ENCODE assay signal across 22 cellular contexts in genomic region chr22:20497426-20497825, GRCh38. TPM values are rescaled to one million over a fixed set of nuclear protein-coding genes. Genes with fewer than 3 reads are reported as not detected.
A peak's percentile ranks its signal among the peaks of the same experiment; 100 is the strongest.
DNase-seq lines count a peak whose midpoint lies in the region; ATAC-seq and TF ChIP-seq lines count a peak whose summit lies in the region.
"Had no signal": no experiment of that assay in that cellular context is flagged by ENCODE, and none has a peak within 500 bp of the region (broad histone marks: within the 10 kb centered on the region; RNA-seq: fewer than 3 reads in every experiment).

No MANE protein-coding gene starts in this region.

- peak overlapping the region; percentile 6 for H2AK5ac ChIP-seq in neuronal stem cell (ENCODE audit: low read depth, low read length)

- TF ChIP-seq POLR2A in Peyer's patch (IDR thresholded peaks at IDR 0.05), result no peak

- H3K4me3 Mint-ChIP-seq in stimulated activated naive B cell treated with anti-CD40 and anti-IgM and Interleukin-4, amounts not matched to agents 10 μg/mL and 1 μg/mL and 100 μg/mL, for 72 hours, result no peak overlapping the region

- peaks cover 44% of the 10 kb centered on the region for H3K79me2 ChIP-seq in hepatocyte

- H3K23ac ChIP-seq in neuronal stem cell (ENCODE audit: low read depth, low read length, poor library complexity), result peak overlapping the region; percentile 52

- H3K27ac ChIP-seq in VCaP, result peak overlapping the region; percentile 97
- no peak overlapping the region for H3K27ac ChIP-seq in hepatocyte
- no peak overlapping the region for H3K27ac ChIP-seq in neuronal stem cell (replicated peaks; ENCODE audit: low read length)
- H3K27ac ChIP-seq in tibial artery, result no peak overlapping the region
- H3K27ac ChIP-seq in Peyer's patch, result no peak overlapping the region
- H3K27ac ChIP-seq: SJCRH30 had no signal

- no peak overlapping the region for H2AFZ ChIP-seq in hepatocyte
- H2AFZ ChIP-seq in neuronal stem cell (ENCODE audit: low read length), result no peak overlapping the region

- H3K9me3 Mint-ChIP-seq in stimulated activated naive B cell treated with anti-CD40 and anti-IgM and Interleukin-4, amounts not matched to agents 10 μg/mL and 1 μg/mL and 100 μg/mL, for 72 hours, result no peaks in the 10 kb centered on the region
- H3K9me3 Mint-ChIP-seq: activated T-helper 2 cell treated with anti-CD3 and anti-CD28 coated beads, Interferon-gamma antibody, Interleukin-2, Interleukin-4, amounts not matched to agents 10 μg/mL and 5 μg/mL and 100 μg/mL, durations not matched to agents 14 hours and 24 hours and 36 hours had no signal

- H3K79me1 ChIP-seq in neuronal stem cell (ENCODE audit: low read depth, low read length), result peaks cover 11% of the 10 kb centered on the region

- 85% methylated on average over 3 of the region's 3 CpGs for WGBS in hepatocyte (ENCODE audit: low lambda C conversion rate, missing lambda C conversion rate)
- no CpG with 5 or more reads among the region's 3 CpGs for WGBS in neuronal stem cell (ENCODE audit: extremely low coverage in 2 of 2, insufficient read length in 2 of 2, insufficient replicate concordance in 1 of 2), 2 donors

- H3K27ac Mint-ChIP-seq in stimulated activated naive B cell treated with anti-CD40 and anti-IgM and Interleukin-4, amounts not matched to agents 10 μg/mL and 1 μg/mL and 100 μg/mL, for 72 hours, result no peak overlapping the region
- H3K27ac Mint-ChIP-seq: activated T-helper 2 cell treated with anti-CD3 and anti-CD28 coated beads, Interferon-gamma antibody, Interleukin-2, Interleukin-4, amounts not matched to agents 10 μg/mL and 5 μg/mL and 100 μg/mL, durations not matched to agents 14 hours and 24 hours and 36 hours had no signal

- peaks cover 4% of the 10 kb centered on the region; the same call in 1 of the 2 replicates for H3K4me1 ChIP-seq in ES-I3 (ENCODE audit: insufficient read depth, low read length)
- peaks cover 11% of the 10 kb centered on the region for H3K4me1 ChIP-seq in hepatocyte (ENCODE audit: insufficient read depth)
- H3K4me1 ChIP-seq in neuronal stem cell (ENCODE audit: control insufficient read depth in 2 of 2, insufficient read depth in 1 of 2, low read depth in 1 of 2, low read length in 2 of 2), result peaks cover 3 to 7% of the 10 kb centered on the region in 2 donors
- peaks cover 0 to 23% (median 15%) of the 10 kb centered on the region in 4 donors for H3K4me1 ChIP-seq in tibial artery
- peaks cover 4 to 33% (median 6%) of the 10 kb centered on the region in 4 donors for H3K4me1 ChIP-seq in Peyer's patch

- no peak overlapping the region for H2BK5ac ChIP-seq in neuronal stem cell (ENCODE audit: low read length)

- H3K9me3 ChIP-seq in ES-I3 (ENCODE audit: control insufficient read depth, insufficient read depth, low read length) (no peaks in the 10 kb centered on the region), hepatocyte (ENCODE audit: low read depth) (no peaks in the 10 kb centered on the region), neuronal stem cell (replicated peaks in 1 of 2; ENCODE audit: control insufficient read depth in 2 of 2, insufficient read depth in 1 of 2, low read depth in 1 of 2, low read length in 2 of 2) (no peaks in the 10 kb centered on the region), tibial artery (no peaks in the 10 kb centered on the region), Peyer's patch (no peaks in the 10 kb centered on the region)
- H3K9me3 ChIP-seq: SJCRH30, thoracic aorta had no signal

- no peak overlapping the region for H3K18ac ChIP-seq in neuronal stem cell (ENCODE audit: low read length)

- no peaks in the 10 kb centered on the region for H3K36me3 Mint-ChIP-seq in stimulated activated naive B cell treated with anti-CD40 and anti-IgM and Interleukin-4, amounts not matched to agents 10 μg/mL and 1 μg/mL and 100 μg/mL, for 72 hours

- peaks cover 3% of the 10 kb centered on the region; the same call in 1 of the 2 replicates for H3K36me3 ChIP-seq in ES-I3 (ENCODE audit: insufficient read depth, low read length)
- no peaks in the 10 kb centered on the region for H3K36me3 ChIP-seq in hepatocyte (replicated peaks; ENCODE audit: insufficient read depth, low read depth)
- H3K36me3 ChIP-seq in neuronal stem cell (replicated peaks in 1 of 2; ENCODE audit: control insufficient read depth in 2 of 2, insufficient read depth in 2 of 2, low read length in 2 of 2), result peaks cover 7 to 26% of the 10 kb centered on the region in 2 donors
- H3K36me3 ChIP-seq in tibial artery, result peaks cover 8 to 27% (median 11%) of the 10 kb centered on the region in 3 donors
- peaks cover 0 to 8% (median 0%) of the 10 kb centered on the region in 3 donors for H3K36me3 ChIP-seq in Peyer's patch
- H3K36me3 ChIP-seq: SJCRH30, thoracic aorta had no signal

- no peak overlapping the region for H2BK12ac ChIP-seq in neuronal stem cell (ENCODE audit: low read length)

- H3K4me2 ChIP-seq in hepatocyte, result peak overlapping the region; percentile 100
- H3K4me2 ChIP-seq in neuronal stem cell (ENCODE audit: insufficient read depth, low read length, poor library complexity, severe bottlenecking), result no peak overlapping the region

- TF ChIP-seq CTCF in VCaP (conservative IDR thresholded peaks at IDR 0.05), result no peak
- TF ChIP-seq CTCF in hepatocyte (IDR thresholded peaks at IDR 0.05; ENCODE audit: poor library complexity), result no peak
- no peak for TF ChIP-seq CTCF in tibial artery (IDR thresholded peaks at IDR 0.05)
- TF ChIP-seq CTCF in Peyer's patch (IDR thresholded peaks at IDR 0.05), result no peak

- H2BK15ac ChIP-seq in neuronal stem cell (ENCODE audit: low read length), result no peak overlapping the region

- no peak for ATAC-seq in stimulated activated naive B cell treated with anti-CD40 and anti-IgM and Interleukin-4, amounts not matched to agents 10 μg/mL and 1 μg/mL and 100 μg/mL, for 72 hours (replicated peaks)
- ATAC-seq: left lobe of liver had no signal

- H3K4ac ChIP-seq in neuronal stem cell (ENCODE audit: low read length), result no peak overlapping the region

- intact Hi-C loops in tibial artery (cut with DNase I; ENCODE audit: low total_unique reads), result loop anchor here (5.0 kb wide), 2 partner anchors 60 to 70 kb away; partner anchors contain the start of gene SCARF2

- H3K27me3 Mint-ChIP-seq in stimulated activated naive B cell treated with anti-CD40 and anti-IgM and Interleukin-4, amounts not matched to agents 10 μg/mL and 1 μg/mL and 100 μg/mL, for 72 hours, result no peaks in the 10 kb centered on the region

- peaks cover 11 to 21% of the 10 kb centered on the region in 2 donors for H3K4me1 Mint-ChIP-seq in stimulated activated naive B cell treated with anti-CD40 and anti-IgM and Interleukin-4, amounts not matched to agents 10 μg/mL and 1 μg/mL and 100 μg/mL, for 72 hours

- H3K4me3 ChIP-seq in hepatocyte (no peak overlapping the region), neuronal stem cell (ENCODE audit: low read length in 2 of 2) (no peak overlapping the region), tibial artery (no peak overlapping the region), Peyer's patch (no peak overlapping the region)

- no peak overlapping the region for H2BK120ac ChIP-seq in neuronal stem cell (ENCODE audit: low read depth, low read length)

- H4K20me1 ChIP-seq in hepatocyte (ENCODE audit: insufficient read depth, poor library complexity, severe bottlenecking), result peaks cover 9% of the 10 kb centered on the region

- no peaks in the 10 kb centered on the region for H3K9me2 ChIP-seq in hepatocyte (replicated peaks; ENCODE audit: insufficient read depth)

- H4K8ac ChIP-seq in neuronal stem cell (ENCODE audit: low read depth, low read length), result no peak overlapping the region

- H4K91ac ChIP-seq in neuronal stem cell (ENCODE audit: low read depth, low read length, poor library complexity), result no peak overlapping the region

- no peaks in the 10 kb centered on the region for H3K27me3 ChIP-seq in hepatocyte
- peaks cover 0 to 5% (median 0%) of the 10 kb centered on the region in 3 experiments for H3K27me3 ChIP-seq in neuronal stem cell (ENCODE audit: control insufficient read depth in 3 of 3, insufficient read depth in 3 of 3, low read depth in 1 of 3, low read length in 3 of 3)
- no peaks in the 10 kb centered on the region for H3K27me3 ChIP-seq in tibial artery
- no peaks in the 10 kb centered on the region for H3K27me3 ChIP-seq in Peyer's patch
- H3K27me3 ChIP-seq: SJCRH30 had no signal

- H3K9ac ChIP-seq in ES-I3 (ENCODE audit: low read depth, low read length), result 0 out of 2 replicates have a peak overlapping the region, but pooled peaks have one; percentile 79
- no peak overlapping the region for H3K9ac ChIP-seq in neuronal stem cell (ENCODE audit: low read depth, low read length, poor library complexity)

- DNase-seq in hepatocyte (ENCODE audit: low spot score), result no peak
- DNase-seq in neuronal stem cell (ENCODE audit: low spot score), result no peak
- no peak for DNase-seq in tibial artery
- no peak for DNase-seq in NCI-H524 treated with DMSO at 0.1 percent for 48 hours (lab: John Stamatoyannopoulos, UW)
- no peak for DNase-seq in stimulated activated naive B cell treated with anti-CD40 and anti-IgM and Interleukin-4, amounts not matched to agents 10 μg/mL and 1 μg/mL and 100 μg/mL, for 72 hours
- no peak for DNase-seq in Peyer's patch
- DNase-seq: activated CD4-positive, alpha-beta T cell treated with anti-CD3 and anti-CD28 coated beads, Interleukin-2, amount 50 U/mL, for 4 hours; activated CD8-positive, alpha-beta memory T cell treated with anti-CD3 and anti-CD28 coated beads, Interleukin-2, amount 50 U/mL, for 4 hours; COR-L47; midbrain; NCI-H1092; NCI-H1930; NCI-H226; PC-3; SJCRH30; stimulated activated CD4-positive, alpha-beta T cell treated with anti-CD3 and anti-CD28 coated beads, Interleukin-1b, Interleukin-23, amount 100 ng/mL, for 48 hours; stimulated activated naive CD4-positive, alpha-beta T cell had no signal

- H3K14ac ChIP-seq in neuronal stem cell (ENCODE audit: low read length), result no peak overlapping the region

RNA-seq across cellular contexts. Expression of gene KLHL22, which starts 1.8 kb away (rescaled TPM):
- total RNA-seq in hepatocyte (32.5 and 38.0 TPM in 2 replicates), Peyer's patch (10 to 100 TPM; 12.6 to 23.9 (median 19.2) TPM)
- 20.5 and 23.6 TPM in 2 replicates for polyA plus RNA-seq in hepatocyte
- 14.3 TPM for polyA plus RNA-seq in neuronal stem cell (2013, experiment 1 of 2)
- polyA plus RNA-seq in neuronal stem cell (2013, experiment 2 of 2), result 13.8 TPM

RNA-seq across cellular contexts. Expression of gene MED15, which starts 10.0 kb away (rescaled TPM):
- total RNA-seq in hepatocyte (19.7 and 31.5 TPM in 2 replicates), Peyer's patch (100 to 1,000 TPM; 115 to 215 (median 161) TPM)
- 53.1 and 53.2 TPM in 2 replicates for polyA plus RNA-seq in hepatocyte
- polyA plus RNA-seq in neuronal stem cell (2013, experiment 1 of 2), result 35.8 TPM
- polyA plus RNA-seq in neuronal stem cell (2013, experiment 2 of 2), result 36.1 TPM

RNA-seq across cellular contexts. Expression of gene SCARF2, which starts 59.8 kb away (rescaled TPM):
- total RNA-seq in hepatocyte, result 14.6 and 19.3 TPM in 2 replicates
- 35.2 and 39.0 TPM in 2 replicates for polyA plus RNA-seq in hepatocyte
- 3.7 TPM for polyA plus RNA-seq in neuronal stem cell (2013, experiment 1 of 2)
- polyA plus RNA-seq in neuronal stem cell (2013, experiment 2 of 2), result 2.8 TPM
- 1 to 10 TPM; 3.5 to 8.3 (median 5.2) TPM for total RNA-seq in Peyer's patch
